ENCODE assay signal across 11 cellular contexts in genomic region chr13:30388401-30389283, GRCh38. TPM values are rescaled to one million over a fixed set of nuclear protein-coding genes. Genes with fewer than 3 reads are reported as not detected.
DNase-seq lines count a peak whose midpoint lies in the region; ATAC-seq and TF ChIP-seq lines count a peak whose summit lies in the region.
"Had no signal": no experiment of that assay in that cellular context is flagged by ENCODE, and none has a peak within 500 bp of the region (broad histone marks: within the 10 kb centered on the region; RNA-seq: fewer than 3 reads in every experiment).

No MANE protein-coding gene starts in this region.

- H3K4me1 ChIP-seq in hepatocyte (ENCODE audit: insufficient read depth) (peaks cover 16% of the 10 kb centered on the region), suprapubic skin (peaks cover 32% of the 10 kb centered on the region)

- H3K79me2 ChIP-seq in hepatocyte, result no peaks in the 10 kb centered on the region

- WGBS in hepatocyte (ENCODE audit: low lambda C conversion rate, missing lambda C conversion rate), result 49% methylated on average over 15 of the region's 15 CpGs
- 24% methylated on average over 15 of the region's 15 CpGs for WGBS in suprapubic skin

- peak overlapping the region; percentile 9 for H3K4me3 Mint-ChIP-seq in activated CD8-positive, alpha-beta memory T cell treated with anti-CD3 and anti-CD28 coated beads, Interleukin-2, amount 10 ng/mL, durations not matched to agents 7 days and 5 days

- no peak for TF ChIP-seq CTCF in WI38 (IDR thresholded peaks at IDR 0.05; ENCODE audit: low read depth, low read length)
- no peak for TF ChIP-seq CTCF in hepatocyte (IDR thresholded peaks at IDR 0.05; ENCODE audit: poor library complexity)
- no peak for TF ChIP-seq CTCF in suprapubic skin (IDR thresholded peaks at IDR 0.05)

- CTCF ChIA-PET in activated CD8-positive, alpha-beta memory T cell treated with anti-CD3 and anti-CD28 coated beads, Interleukin-2, amount 10 ng/mL, durations not matched to agents 7 days and 5 days (lab: Charles Lee), result interaction anchor here (0.8 to 9.8 kb wide), 5 partner anchors 9 to 22 kb away, joined by 3 to 83 read pairs (median 8); no protein-coding TSS in a partner anchor

- peak overlapping the region; percentile 76 for H3K27ac ChIP-seq in hepatocyte
- peak overlapping the region; percentile 87 for H3K27ac ChIP-seq in suprapubic skin

- DNase-seq in activated CD8-positive, alpha-beta memory T cell treated with anti-CD3 and anti-CD28 coated beads, Interleukin-2, amount 10 ng/mL, durations not matched to agents 7 days and 5 days, result no peak
- no peak for DNase-seq in activated CD8-positive, alpha-beta memory T cell treated with anti-CD3 and anti-CD28 coated beads for 24 hours
- DNase-seq in hepatocyte (ENCODE audit: low spot score) (no peak), suprapubic skin (ENCODE audit: low spot score in 2 of 2) (no peak), Kasumi-1 (lab: John Stamatoyannopoulos, UW) (no peak)
- DNase-seq: NCI-H510A had no signal

- TF ChIP-seq POLR2A in suprapubic skin (IDR thresholded peaks at IDR 0.05), result no peak

- ATAC-seq in activated CD8-positive, alpha-beta memory T cell treated with anti-CD3 and anti-CD28 coated beads, Interleukin-2, amount 10 ng/mL, durations not matched to agents 7 days and 5 days, result no peak
- no peak for ATAC-seq in HG03457 (IDR thresholded peaks at IDR 0.05; ENCODE audit: unreplicated experiment)
- no peak for ATAC-seq in GM21786 (IDR thresholded peaks at IDR 0.05; ENCODE audit: unreplicated experiment)

- no peaks in the 10 kb centered on the region for H3K9me3 Mint-ChIP-seq in activated CD8-positive, alpha-beta memory T cell treated with anti-CD3 and anti-CD28 coated beads, Interleukin-2, amount 10 ng/mL, durations not matched to agents 7 days and 5 days (ENCODE audit: low read depth)

- H3K36me3 Mint-ChIP-seq in activated CD8-positive, alpha-beta memory T cell treated with anti-CD3 and anti-CD28 coated beads, Interleukin-2, amount 10 ng/mL, durations not matched to agents 7 days and 5 days, result no peaks in the 10 kb centered on the region

- peak overlapping the region; percentile 43 for H2AFZ ChIP-seq in hepatocyte

- peaks cover 21% of the 10 kb centered on the region for H3K4me1 Mint-ChIP-seq in activated CD8-positive, alpha-beta memory T cell treated with anti-CD3 and anti-CD28 coated beads, Interleukin-2, amount 10 ng/mL, durations not matched to agents 7 days and 5 days

- H3K27me3 Mint-ChIP-seq in activated CD8-positive, alpha-beta memory T cell treated with anti-CD3 and anti-CD28 coated beads, Interleukin-2, amount 10 ng/mL, durations not matched to agents 7 days and 5 days, result no peaks in the 10 kb centered on the region

- H3K27ac Mint-ChIP-seq in activated CD8-positive, alpha-beta memory T cell treated with anti-CD3 and anti-CD28 coated beads, Interleukin-2, amount 10 ng/mL, durations not matched to agents 7 days and 5 days, result peak overlapping the region; percentile 44

- H3K9me3 ChIP-seq in hepatocyte (ENCODE audit: low read depth) (no peaks in the 10 kb centered on the region), suprapubic skin (no peaks in the 10 kb centered on the region)

- no peaks in the 10 kb centered on the region for H4K20me1 ChIP-seq in hepatocyte (ENCODE audit: insufficient read depth, poor library complexity, severe bottlenecking)

- no peaks in the 10 kb centered on the region for H3K27me3 ChIP-seq in hepatocyte
- no peaks in the 10 kb centered on the region for H3K27me3 ChIP-seq in suprapubic skin

- no peaks in the 10 kb centered on the region for H3K9me2 ChIP-seq in hepatocyte (replicated peaks; ENCODE audit: insufficient read depth)

- no peaks in the 10 kb centered on the region for H3K36me3 ChIP-seq in hepatocyte (replicated peaks; ENCODE audit: insufficient read depth, low read depth)
- H3K36me3 ChIP-seq in suprapubic skin, result no peaks in the 10 kb centered on the region

- peak overlapping the region; percentile 64 for H3K4me2 ChIP-seq in hepatocyte

- no peak for TF ChIP-seq EP300 in suprapubic skin (IDR thresholded peaks at IDR 0.05)

- H3K4me3 ChIP-seq in WI38 (ENCODE audit: low read depth, low read length) (peak overlapping the region; percentile 14), hepatocyte (no peak overlapping the region), suprapubic skin (peak overlapping the region; percentile 28)

RNA-seq across cellular contexts. Expression of gene UBE2L5, which starts 33.7 kb away (rescaled TPM):
- total RNA-seq in activated CD8-positive, alpha-beta memory T cell treated with anti-CD3 and anti-CD28 coated beads, Interleukin-2, amount 10 ng/mL, durations not matched to agents 7 days and 5 days, result not detected
- not detected in 2 replicates for total RNA-seq in hepatocyte
- polyA plus RNA-seq in hepatocyte, result not detected in 2 replicates
- under 1 TPM in 2 of 4 donors, not detected in 2; 0.34 to 0.80 TPM for total RNA-seq in suprapubic skin
- total RNA-seq: pulmonary artery endothelial cell had no signal
- polyA plus RNA-seq: BJ had no signal
